In genomic region chr17:39618956-39619785, GRCh38 we compare ENCODE assay signal across 1 cellular context.
TF ChIP-seq lines count a peak whose summit lies in the region.

No MANE protein-coding gene starts in this region.

TF ChIP-seq in HEK293, 187 proteins besides CTCF, POLR2A, EP300 and RAD21 (continued from another document):
- peak; percentile 50; the same call in 1 of the 2 replicates for TF ChIP-seq HIC1 (tag by site-specific recombination; IDR thresholded peaks at IDR 0.05)
- peak; percentile 18; the same call in 1 of the 2 replicates for TF ChIP-seq ZBTB20 (tag by site-specific recombination; IDR thresholded peaks at IDR 0.05)
- no peak for TF ChIP-seq ZNF391 (tag by site-specific recombination; IDR thresholded peaks at IDR 0.05; ENCODE audit: borderline replicate concordance, low read depth)
- no peak for TF ChIP-seq SCRT1 (tag by site-specific recombination; IDR thresholded peaks at IDR 0.05; ENCODE audit: borderline replicate concordance)
- no peak for TF ChIP-seq ZNF16 (tag by site-specific recombination; IDR thresholded peaks at IDR 0.05; ENCODE audit: low read depth)
- TF ChIP-seq ZNF18 (tag by site-specific recombination; IDR thresholded peaks at IDR 0.05), result no peak
- no peak for TF ChIP-seq ZNF843 (tag by site-specific recombination; IDR thresholded peaks at IDR 0.05)
- TF ChIP-seq ZNF585B (tag by site-specific recombination; IDR thresholded peaks at IDR 0.05), result no peak
- peak; percentile 74 for TF ChIP-seq GLIS1 (tag by site-specific recombination; IDR thresholded peaks at IDR 0.05)
- TF ChIP-seq TRIM28 (IDR thresholded peaks at IDR 0.05; ENCODE audit: borderline replicate concordance, low read length), result no peak
- peak; percentile 47; the same call in 1 of the 2 replicates for TF ChIP-seq ZBTB17 (tag by site-specific recombination; IDR thresholded peaks at IDR 0.05)
